In genomic region chr22:35842954-35843353, GRCh38 we compare ENCODE assay signal across 9 cellular contexts.
A peak's percentile ranks its signal among the peaks of the same experiment; 100 is the strongest.
DNase-seq lines count a peak whose midpoint lies in the region; ATAC-seq, FAIRE-seq and TF ChIP-seq lines count a peak whose summit lies in the region.
"Had no signal": no experiment of that assay in that cellular context is flagged by ENCODE, and none has a peak within 500 bp of the region (broad histone marks: within the 10 kb centered on the region; RNA-seq: fewer than 3 reads in every experiment).

No MANE protein-coding gene starts in this region.

- POLR2A ChIA-PET in OCI-LY7 (lab: Charles Lee), result interaction anchor here (1.1 kb wide), 1 partner anchor 17 kb away, joined by 3 read pairs; no protein-coding TSS in a partner anchor
- POLR2A ChIA-PET in endothelial cell of umbilical vein (lab: Charles Lee), result no interaction called here

- H3K9me2 ChIP-seq in OCI-LY7 (ENCODE audit: insufficient read depth, low read length), result no peaks in the 10 kb centered on the region

- no peak for ATAC-seq in GM18909 (IDR thresholded peaks at IDR 0.05; ENCODE audit: poor library complexity, unreplicated experiment)

- H2AFZ ChIP-seq in OCI-LY7 (ENCODE audit: low read length) (no peak overlapping the region), endothelial cell of umbilical vein (ENCODE audit: low read depth, low read length) (no peak overlapping the region), neural progenitor cell (replicated peaks) (no peak overlapping the region)

- peaks cover 76% of the 10 kb centered on the region for H3K4me1 ChIP-seq in OCI-LY7 (ENCODE audit: insufficient read depth, low read length, poor library complexity, severe bottlenecking)
- peaks cover 19% of the 10 kb centered on the region for H3K4me1 ChIP-seq in endothelial cell of umbilical vein (ENCODE audit: control insufficient read depth, extremely low read depth, insufficient read depth, low read length)
- peaks cover 12% of the 10 kb centered on the region for H3K4me1 ChIP-seq in neural progenitor cell

- H3F3A ChIP-seq in neural progenitor cell (ENCODE audit: low read depth), result peaks cover 31% of the 10 kb centered on the region

- peak overlapping the region; percentile 91 for H3K4me2 ChIP-seq in OCI-LY7 (ENCODE audit: low read length)
- H3K4me2 ChIP-seq in endothelial cell of umbilical vein (ENCODE audit: insufficient read depth, low read length), result no peak overlapping the region
- H3K4me2 ChIP-seq in neural progenitor cell, result no peak overlapping the region
- H3K4me2 ChIP-seq: BLaER1 treated with 17β-estradiol and CSF1 and Interleukin-3, amounts not matched to agents 10 nM and 100 nM had no signal

- intact Hi-C loops in OCI-LY7 (cut with micrococcal nuclease; ENCODE audit: unreplicated experiment) (loop anchor here (5.0 to 10.0 kb wide), 2 partner anchors 58 to 91 kb away; no protein-coding TSS in a partner anchor), endothelial cell of umbilical vein (cut with micrococcal nuclease) (loop anchor here (1.0 to 5.0 kb wide), 2 partner anchors 39 to 216 kb away; no protein-coding TSS in a partner anchor)

- H3K36me3 ChIP-seq in OCI-LY7 (ENCODE audit: insufficient read depth, low read length) (no peaks in the 10 kb centered on the region), endothelial cell of umbilical vein (ENCODE audit: control insufficient read depth in 2 of 2, extremely low read depth in 1 of 2, insufficient read depth in 2 of 2, low read length in 2 of 2) (no peaks in the 10 kb centered on the region), neural progenitor cell (no peaks in the 10 kb centered on the region)
- H3K36me3 ChIP-seq: BLaER1 treated with 17β-estradiol and CSF1 and Interleukin-3, amounts not matched to agents 10 nM and 100 nM had no signal

- no peak overlapping the region for H3K4me3 Mint-ChIP-seq in neural progenitor cell

- peaks cover 49% of the 10 kb centered on the region; the same call in 1 of the 2 replicates for H3K79me2 ChIP-seq in OCI-LY7 (ENCODE audit: insufficient read depth, low read depth, low read length)
- peaks cover 22% of the 10 kb centered on the region for H3K79me2 ChIP-seq in endothelial cell of umbilical vein (ENCODE audit: control insufficient read depth, insufficient read depth, low read length)
- peaks cover 61% of the 10 kb centered on the region for H3K79me2 ChIP-seq in neural progenitor cell (ENCODE audit: low read depth)

- H3K9me3 Mint-ChIP-seq in neural progenitor cell, result no peaks in the 10 kb centered on the region

- H3K27ac Mint-ChIP-seq in neural progenitor cell, result peak overlapping the region; percentile 51

- no peaks in the 10 kb centered on the region for H3K27me3 ChIP-seq in endothelial cell of umbilical vein (ENCODE audit: control insufficient read depth in 2 of 2, insufficient read depth in 2 of 2, low read length in 2 of 2)
- no peaks in the 10 kb centered on the region for H3K27me3 ChIP-seq in neural progenitor cell
- H3K27me3 ChIP-seq: BLaER1 treated with 17β-estradiol and CSF1 and Interleukin-3, amounts not matched to agents 10 nM and 100 nM had no signal

- H3K27me3 Mint-ChIP-seq in neural progenitor cell (ENCODE audit: insufficient read depth, low read depth), result no peaks in the 10 kb centered on the region

- H3K4me1 Mint-ChIP-seq in neural progenitor cell, result peaks cover 20% of the 10 kb centered on the region

- dilution Hi-C loops in endothelial cell of umbilical vein (cut with MboI; ENCODE audit: extremely low pct_ligation_motif_present, low sequenced_read_pairs), result no loop called here

- H3K4me3 ChIP-seq in OCI-LY7 (ENCODE audit: low read depth, low read length, poor library complexity, severe bottlenecking) (no peak overlapping the region), endothelial cell of umbilical vein (replicated peaks in 1 of 3; ENCODE audit: insufficient read depth in 1 of 3, low read depth in 1 of 3, low read length in 3 of 3) (no peak overlapping the region), neural progenitor cell (no peak overlapping the region)
- H3K4me3 ChIP-seq: BLaER1 treated with 17β-estradiol and CSF1 and Interleukin-3, amounts not matched to agents 10 nM and 100 nM had no signal

- TF ChIP-seq CTCF in OCI-LY7 (conservative IDR thresholded peaks at IDR 0.05; ENCODE audit: low read length) (peak; percentile 78), endothelial cell of umbilical vein (IDR thresholded peaks at IDR 0.05; ENCODE audit: extremely low read depth in 1 of 2, insufficient read depth in 1 of 2, low read depth in 1 of 2, low read length in 2 of 2) (peak; percentile 55 to 62), neural progenitor cell (IDR thresholded peaks at IDR 0.05) (peak; percentile 52)

- BruUV-seq in OCI-LY7 (replicated peaks; lab: Mats Ljungman, UMichigan), result no TSS peak
- no TSS peak for BruUV-seq in endothelial cell of umbilical vein (replicated peaks; lab: Mats Ljungman, UMichigan)

- CTCF ChIA-PET in OCI-LY7 (lab: Charles Lee; ENCODE audit: unreplicated experiment) (no interaction called here), endothelial cell of umbilical vein (lab: Charles Lee) (interaction anchor here (0.7 to 2.0 kb wide), 5 partner anchors 17 to 157 kb away, joined by 3 to 5 read pairs (median 4); no protein-coding TSS in a partner anchor)

- FAIRE-seq in endothelial cell of umbilical vein (lab: Jason Lieb, UNC), result no peak

- H3K9ac ChIP-seq in endothelial cell of umbilical vein (replicated peaks; ENCODE audit: extremely low read depth, insufficient read depth, low read length) (no peak overlapping the region), neural progenitor cell (no peak overlapping the region)
- H3K9ac ChIP-seq: BLaER1 treated with 17β-estradiol and CSF1 and Interleukin-3, amounts not matched to agents 10 nM and 100 nM had no signal

- peak overlapping the region; percentile 46 for H3K27ac ChIP-seq in OCI-LY7 (ENCODE audit: low read depth, low read length, poor library complexity, severe bottlenecking)
- H3K27ac ChIP-seq in endothelial cell of umbilical vein (ENCODE audit: insufficient read depth, low read depth, low read length), result no peak overlapping the region
- no peak overlapping the region for H3K27ac ChIP-seq in neural progenitor cell
- H3K27ac ChIP-seq: BLaER1 treated with 17β-estradiol and CSF1 and Interleukin-3, amounts not matched to agents 10 nM and 100 nM had no signal

- H3K9me1 ChIP-seq in endothelial cell of umbilical vein (replicated peaks; ENCODE audit: control insufficient read depth, extremely low read depth, insufficient read depth, low read length), result no peaks in the 10 kb centered on the region

- TF ChIP-seq POLR2A in endothelial cell of umbilical vein (IDR thresholded peaks at IDR 0.05; ENCODE audit: low read depth, low read length), result no peak

- H4K20me1 ChIP-seq in OCI-LY7 (ENCODE audit: insufficient read depth, low read length), result no peaks in the 10 kb centered on the region
- H4K20me1 ChIP-seq in endothelial cell of umbilical vein (replicated peaks; ENCODE audit: control insufficient read depth, extremely low read depth, insufficient read depth, low read length), result no peaks in the 10 kb centered on the region
- H4K20me1 ChIP-seq in neural progenitor cell (ENCODE audit: low read depth), result peaks cover 9% of the 10 kb centered on the region
- H4K20me1 ChIP-seq: BLaER1 treated with 17β-estradiol and CSF1 and Interleukin-3, amounts not matched to agents 10 nM and 100 nM had no signal

- DNase-seq in NCI-H2171 treated with DMSO at 0.1 percent for 48 hours (lab: John Stamatoyannopoulos, UW) (peak; percentile 4), NCI-H2171 (lab: John Stamatoyannopoulos, UW) (no peak), OCI-LY7 (ENCODE audit: low spot score) (peak; percentile 67), endothelial cell of umbilical vein (ENCODE audit: low read depth, low spot score) (peak; percentile 55), neural progenitor cell (ENCODE audit: low spot score) (peak; percentile 57), NCI-H1694 treated with DMSO at 0.1 percent for 48 hours (lab: John Stamatoyannopoulos, UW) (no peak), nucleus accumbens (lab: John Stamatoyannopoulos, UW) (no peak)

- no peaks in the 10 kb centered on the region for H3K36me3 Mint-ChIP-seq in neural progenitor cell

- H3K9me3 ChIP-seq in OCI-LY7 (ENCODE audit: low read length) (no peaks in the 10 kb centered on the region), endothelial cell of umbilical vein (replicated peaks; ENCODE audit: control insufficient read depth, insufficient read depth, low read length) (no peaks in the 10 kb centered on the region), neural progenitor cell (ENCODE audit: low read depth) (no peaks in the 10 kb centered on the region)
- H3K9me3 ChIP-seq: BLaER1 treated with 17β-estradiol and CSF1 and Interleukin-3, amounts not matched to agents 10 nM and 100 nM had no signal

TF ChIP-seq in endothelial cell of umbilical vein, 7 proteins besides CTCF, POLR2A, EP300 and RAD21:
- TF ChIP-seq GATA2 (IDR thresholded peaks at IDR 0.05; ENCODE audit: insufficient read depth, insufficient read length, low read depth, low read length) (no peak), MYC (IDR thresholded peaks at IDR 0.05; ENCODE audit: low read depth, low read length) (no peak), MAX (IDR thresholded peaks at IDR 0.05; ENCODE audit: insufficient read depth, insufficient read length) (no peak), EZH2 (IDR thresholded peaks at IDR 0.05; ENCODE audit: borderline replicate concordance, low read depth, low read length, severe bottlenecking) (no peak), POLR2AphosphoS5 (IDR thresholded peaks at IDR 0.05; ENCODE audit: insufficient read depth, low read depth, low read length) (no peak), JUN (IDR thresholded peaks at IDR 0.05; ENCODE audit: borderline replicate concordance, insufficient read depth, insufficient read length, low read depth) (no peak), FOS (IDR thresholded peaks at IDR 0.05; ENCODE audit: borderline replicate concordance, insufficient read depth, low read length) (no peak)

Comparison
In these comparisons a context has a peak if more than half of its experiments do, and no peak if none do; other contexts are left out.
1. DNase-seq: peak in NCI-H2171 treated with DMSO at 0.1 percent for 48 hours (single experiment), OCI-LY7 (single experiment), endothelial cell of umbilical vein (single experiment) and neural progenitor cell (single experiment); none in NCI-H2171 (single experiment), NCI-H1694 treated with DMSO at 0.1 percent for 48 hours (single experiment) and nucleus accumbens (0 of 56).
2. Peak in every context shown above with its lines, with median percentiles within 50 percentile points of each other: CTCF ChIP-seq.